ENCODE assay signal across 15 cellular contexts in the genomic region with DNA sequence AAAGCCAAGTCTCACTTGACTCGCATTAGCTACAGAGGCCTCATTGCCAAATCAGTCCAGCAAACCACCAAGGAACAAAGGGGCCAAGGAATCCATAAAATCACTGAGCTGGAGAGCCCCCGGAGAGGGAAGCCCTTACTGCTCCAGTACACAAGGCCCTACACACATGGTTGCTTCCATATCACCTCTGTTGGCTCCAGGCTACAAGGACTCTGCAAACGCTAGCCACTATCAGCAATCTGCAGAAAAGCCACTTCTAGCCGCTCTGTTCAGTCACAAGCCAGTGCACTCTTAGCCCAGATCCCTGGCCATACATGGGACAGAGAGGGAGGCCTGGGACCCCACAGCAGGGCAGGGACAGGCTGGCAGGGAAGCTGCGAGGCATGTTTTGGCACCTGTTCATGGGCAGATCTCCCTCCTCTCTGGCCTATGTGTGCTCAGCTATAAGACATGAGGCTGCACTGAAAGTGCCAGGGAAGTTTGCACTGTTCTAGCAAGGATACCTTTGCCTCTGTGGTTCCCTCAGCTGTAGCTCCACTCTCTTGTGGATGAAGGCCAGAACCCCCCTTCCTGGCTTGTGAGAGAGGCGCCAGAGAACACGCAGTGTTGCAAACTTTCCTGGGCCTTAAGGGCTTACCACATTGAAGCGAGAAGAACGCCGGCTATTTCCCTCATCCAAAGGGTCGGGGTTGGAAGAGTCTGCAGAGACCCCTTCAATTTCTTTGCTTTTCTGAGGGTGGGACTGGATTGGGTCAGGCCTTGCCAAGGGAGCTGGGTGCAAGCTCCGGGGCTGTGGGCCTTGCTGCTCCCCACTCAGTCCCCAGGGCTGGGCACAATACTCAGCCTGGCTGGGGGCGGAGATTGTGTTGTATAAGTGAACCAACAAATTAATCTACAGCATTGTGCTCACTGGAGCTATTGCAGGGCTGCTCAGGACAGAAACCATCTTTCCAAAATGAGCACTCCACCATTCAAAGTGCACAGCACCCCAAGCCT.
DNase-seq lines count a peak whose midpoint lies in the region; ATAC-seq, FAIRE-seq and TF ChIP-seq lines count a peak whose summit lies in the region.
"Had no signal": no experiment of that assay in that cellular context is flagged by ENCODE, and none has a peak within 500 bp of the region (broad histone marks: within the 10 kb centered on the region; RNA-seq: fewer than 3 reads in every experiment).

No MANE protein-coding gene starts in this region.

- H3K14ac ChIP-seq in mesenchymal stem cell (ENCODE audit: low read length in 2 of 2) = no peak overlapping the region

- H3K9me3 Mint-ChIP-seq in endothelial cell (ENCODE audit: unreplicated experiment) = no peaks in the 10 kb centered on the region
- H3K9me3 Mint-ChIP-seq: CD4-positive, alpha-beta T cell; T-helper 1 cell treated with Interleukin-12 subunit alpha and Interleukin-12 subunit beta and Interleukin-4 antibody, amounts not matched to agents 30 μg/mL and 1 μg/mL, for 36 hours had no signal

- H3K27me3 ChIP-seq in mesenchymal stem cell (ENCODE audit: control insufficient read depth in 1 of 2, insufficient read depth in 1 of 2, low read length in 2 of 2) = peaks cover 0 to 4% of the 10 kb centered on the region in 2 experiments
- H3K27me3 ChIP-seq: foreskin keratinocyte, MG63 had no signal

- H4K8ac ChIP-seq in mesenchymal stem cell (ENCODE audit: low read length) = no peak overlapping the region

- TF ChIP-seq POLR2A in GM18505 (IDR thresholded peaks at IDR 0.05; ENCODE audit: borderline replicate concordance, extremely low read depth, insufficient read depth, insufficient read length) = no peak

- TF ChIP-seq CTCF in endothelial cell (IDR thresholded peaks at IDR 0.05; ENCODE audit: unreplicated experiment) = no peak

- H2AK5ac ChIP-seq in mesenchymal stem cell (ENCODE audit: low read length, severe bottlenecking) = no peak overlapping the region

- no peak overlapping the region for H2BK120ac ChIP-seq in mesenchymal stem cell (ENCODE audit: low read depth, low read length)

- H3K4me2 ChIP-seq in mesenchymal stem cell (ENCODE audit: low read length, poor library complexity, severe bottlenecking) = no peak overlapping the region

- ATAC-seq in GM18505 (IDR thresholded peaks at IDR 0.05; ENCODE audit: unreplicated experiment) = no peak
- ATAC-seq: foreskin keratinocyte, PC-3 had no signal

- DNase-seq in RCC 7860 (ENCODE audit: low spot score) = peak; percentile 4
- DNase-seq in endothelial cell (ENCODE audit: low spot score) = no peak
- DNase-seq in mesenchymal stem cell = no peak
- peak; percentile 7 for DNase-seq in stimulated activated CD8-positive, alpha-beta memory T cell treated with anti-CD3 and anti-CD28 coated beads, Interleukin-4, amount 100 ng/mL, for 48 hours
- DNase-seq in cortex of kidney (lab: John Stamatoyannopoulos, UW) = no peak
- DNase-seq in activated CD4-positive, CD25-positive, alpha-beta regulatory T cell (lab: John Stamatoyannopoulos, UW) = no peak
- DNase-seq: activated CD4-positive, alpha-beta T cell treated with anti-CD3 and anti-CD28 coated beads, Interleukin-2, amount 50 U/mL, for 1 hour; foreskin keratinocyte; kidney; MG63; occipital lobe; PC-3 had no signal

- peak overlapping the region; percentile 9 for H4K91ac ChIP-seq in mesenchymal stem cell (ENCODE audit: low read length)

- H3K4me3 ChIP-seq in mesenchymal stem cell (ENCODE audit: insufficient read depth in 1 of 2, low read depth in 1 of 2, low read length in 2 of 2) = no peak overlapping the region
- H3K4me3 ChIP-seq: MG63 had no signal

- H2BK15ac ChIP-seq in mesenchymal stem cell (ENCODE audit: low read depth, poor library complexity, severe bottlenecking) = no peak overlapping the region

- H2BK12ac ChIP-seq in mesenchymal stem cell (ENCODE audit: low read length in 2 of 2) = no peak overlapping the region

- H3K36me3 Mint-ChIP-seq in endothelial cell (ENCODE audit: low read depth, unreplicated experiment) = peaks cover 29% of the 10 kb centered on the region

- H3K4ac ChIP-seq in mesenchymal stem cell (ENCODE audit: low read depth in 1 of 2, low read length in 2 of 2) = no peak overlapping the region

- no peak overlapping the region for H3K18ac ChIP-seq in mesenchymal stem cell (ENCODE audit: low read depth in 1 of 2, low read length in 2 of 2)

- H3K79me1 ChIP-seq in mesenchymal stem cell (replicated peaks; ENCODE audit: low read length, poor library complexity, severe bottlenecking) = peaks cover 6% of the 10 kb centered on the region

- H2BK5ac ChIP-seq in mesenchymal stem cell (ENCODE audit: low read depth, low read length, poor library complexity, severe bottlenecking) = no peak overlapping the region

- peaks cover 24% of the 10 kb centered on the region for H3K4me1 ChIP-seq in mesenchymal stem cell (ENCODE audit: control insufficient read depth, insufficient read depth, low read depth, low read length)
- H3K4me1 ChIP-seq: foreskin keratinocyte had no signal

- H3K4me3 Mint-ChIP-seq in endothelial cell (ENCODE audit: unreplicated experiment) = no peak overlapping the region
- H3K4me3 Mint-ChIP-seq: CD4-positive, alpha-beta T cell; T-helper 1 cell treated with Interleukin-12 subunit alpha and Interleukin-12 subunit beta and Interleukin-4 antibody, amounts not matched to agents 30 μg/mL and 1 μg/mL, for 36 hours had no signal

- no peaks in the 10 kb centered on the region for H3K9me3 ChIP-seq in mesenchymal stem cell (ENCODE audit: control insufficient read depth, low read length)
- H3K9me3 ChIP-seq: MG63 had no signal

- peak overlapping the region; percentile 24 for H3K27ac Mint-ChIP-seq in endothelial cell (ENCODE audit: unreplicated experiment)
- H3K27ac Mint-ChIP-seq: CD4-positive, alpha-beta T cell; T-helper 1 cell treated with Interleukin-12 subunit alpha and Interleukin-12 subunit beta and Interleukin-4 antibody, amounts not matched to agents 30 μg/mL and 1 μg/mL, for 36 hours had no signal

- FAIRE-seq in RCC 7860 (lab: Jason Lieb, UNC) = no peak
- FAIRE-seq: kidney had no signal

- WGBS in mesenchymal stem cell = 94% methylated on average over 13 of the region's 13 CpGs

- no peak overlapping the region for H3K9ac ChIP-seq in mesenchymal stem cell (ENCODE audit: low read length)

- H3K36me3 ChIP-seq in mesenchymal stem cell (ENCODE audit: control insufficient read depth in 1 of 2, insufficient read depth in 2 of 2, low read depth in 1 of 2, low read length in 2 of 2) = peaks cover 32 to 40% of the 10 kb centered on the region in 2 experiments
- H3K36me3 ChIP-seq: MG63 had no signal

- peaks cover 8% of the 10 kb centered on the region for H3K27me3 Mint-ChIP-seq in endothelial cell (ENCODE audit: unreplicated experiment)
- H3K27me3 Mint-ChIP-seq: CD4-positive, alpha-beta T cell had no signal

- H3K27ac ChIP-seq in mesenchymal stem cell (ENCODE audit: low read length, poor library complexity, severe bottlenecking) = no peak overlapping the region
- H3K27ac ChIP-seq: foreskin keratinocyte had no signal

- H3K23ac ChIP-seq in mesenchymal stem cell (ENCODE audit: low read length in 2 of 2) = no peak overlapping the region

- peaks cover 34% of the 10 kb centered on the region for H3K4me1 Mint-ChIP-seq in endothelial cell (ENCODE audit: unreplicated experiment)

- H2AFZ ChIP-seq in mesenchymal stem cell (ENCODE audit: low read depth, low read length) = no peak overlapping the region

Comparison
In these comparisons a context has a peak if more than half of its experiments do, and no peak if none do; other contexts are left out.
1. DNase-seq: peak in RCC 7860 (single experiment) and stimulated activated CD8-positive, alpha-beta memory T cell treated with anti-CD3 and anti-CD28 coated beads, Interleukin-4, amount 100 ng/mL, for 48 hours (single experiment); none in endothelial cell (single experiment), mesenchymal stem cell (single experiment), cortex of kidney (single experiment) and activated CD4-positive, CD25-positive, alpha-beta regulatory T cell (0 of 4).